1 cellular context compared by ENCODE assay signal in the genomic region with DNA sequence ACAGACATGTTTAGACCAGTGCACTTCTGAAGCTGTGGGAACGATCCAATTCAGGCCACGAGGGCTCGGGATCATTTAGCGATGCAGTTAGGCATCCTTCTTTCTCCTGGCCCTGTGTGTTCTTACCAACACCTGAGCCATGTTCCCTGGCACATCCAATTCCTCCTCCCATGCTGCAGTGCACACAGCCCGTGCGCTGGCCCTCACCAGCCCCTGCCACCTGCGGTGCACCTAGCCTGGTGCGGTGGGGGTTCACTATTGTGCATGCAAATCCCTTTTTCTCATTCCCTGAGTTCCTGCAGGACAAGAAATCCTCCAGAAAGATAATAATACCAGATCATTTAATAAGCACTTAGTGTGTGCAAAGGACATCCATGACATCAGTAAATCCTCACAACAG.
TF ChIP-seq lines count a peak whose summit lies in the region.

No MANE protein-coding gene starts in this region.

TF ChIP-seq in H1, 55 proteins besides CTCF, POLR2A, EP300 and RAD21:
- TF ChIP-seq CBX8 (IDR thresholded peaks at IDR 0.05; ENCODE audit: borderline replicate concordance, low read depth, low read length) (no peak), ZNF274 (IDR thresholded peaks at IDR 0.05; ENCODE audit: borderline replicate concordance, extremely low read depth, low read length) (no peak), RFX5 (IDR thresholded peaks at IDR 0.05; ENCODE audit: borderline replicate concordance, low read depth, low read length) (no peak), BRCA1 (IDR thresholded peaks at IDR 0.05; ENCODE audit: low read depth, low read length) (no peak), SUZ12 (IDR thresholded peaks at IDR 0.05; ENCODE audit: low read length) (no peak), CREB1 (IDR thresholded peaks at IDR 0.05) (no peak), SP1 (IDR thresholded peaks at IDR 0.05; ENCODE audit: low read depth, low read length) (no peak)
